1 cellular context compared by ENCODE assay signal in the genomic region with DNA sequence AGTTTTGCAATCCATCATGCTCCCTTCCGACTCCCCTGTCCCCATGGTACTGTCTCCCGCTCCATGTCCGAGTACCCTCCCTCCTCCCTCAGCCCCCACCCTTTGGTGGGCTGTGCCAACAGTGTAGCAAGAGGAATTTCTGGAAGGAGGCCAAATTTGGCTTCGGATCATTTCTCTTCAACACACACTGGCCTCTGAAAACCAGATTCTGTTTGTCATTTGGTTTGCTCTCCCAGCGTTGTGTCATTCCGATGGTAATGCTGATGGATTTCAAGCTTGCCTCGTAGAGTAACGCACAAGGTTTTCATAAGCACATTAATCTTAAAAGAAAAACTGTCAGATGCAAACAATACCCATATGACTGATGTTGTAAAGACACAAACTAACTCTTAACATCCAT.
TF ChIP-seq lines count a peak whose summit lies in the region.

No MANE protein-coding gene starts in this region.

TF ChIP-seq in K562, 482 proteins besides CTCF, POLR2A, EP300 and RAD21:
- TF ChIP-seq, protein P1, sequence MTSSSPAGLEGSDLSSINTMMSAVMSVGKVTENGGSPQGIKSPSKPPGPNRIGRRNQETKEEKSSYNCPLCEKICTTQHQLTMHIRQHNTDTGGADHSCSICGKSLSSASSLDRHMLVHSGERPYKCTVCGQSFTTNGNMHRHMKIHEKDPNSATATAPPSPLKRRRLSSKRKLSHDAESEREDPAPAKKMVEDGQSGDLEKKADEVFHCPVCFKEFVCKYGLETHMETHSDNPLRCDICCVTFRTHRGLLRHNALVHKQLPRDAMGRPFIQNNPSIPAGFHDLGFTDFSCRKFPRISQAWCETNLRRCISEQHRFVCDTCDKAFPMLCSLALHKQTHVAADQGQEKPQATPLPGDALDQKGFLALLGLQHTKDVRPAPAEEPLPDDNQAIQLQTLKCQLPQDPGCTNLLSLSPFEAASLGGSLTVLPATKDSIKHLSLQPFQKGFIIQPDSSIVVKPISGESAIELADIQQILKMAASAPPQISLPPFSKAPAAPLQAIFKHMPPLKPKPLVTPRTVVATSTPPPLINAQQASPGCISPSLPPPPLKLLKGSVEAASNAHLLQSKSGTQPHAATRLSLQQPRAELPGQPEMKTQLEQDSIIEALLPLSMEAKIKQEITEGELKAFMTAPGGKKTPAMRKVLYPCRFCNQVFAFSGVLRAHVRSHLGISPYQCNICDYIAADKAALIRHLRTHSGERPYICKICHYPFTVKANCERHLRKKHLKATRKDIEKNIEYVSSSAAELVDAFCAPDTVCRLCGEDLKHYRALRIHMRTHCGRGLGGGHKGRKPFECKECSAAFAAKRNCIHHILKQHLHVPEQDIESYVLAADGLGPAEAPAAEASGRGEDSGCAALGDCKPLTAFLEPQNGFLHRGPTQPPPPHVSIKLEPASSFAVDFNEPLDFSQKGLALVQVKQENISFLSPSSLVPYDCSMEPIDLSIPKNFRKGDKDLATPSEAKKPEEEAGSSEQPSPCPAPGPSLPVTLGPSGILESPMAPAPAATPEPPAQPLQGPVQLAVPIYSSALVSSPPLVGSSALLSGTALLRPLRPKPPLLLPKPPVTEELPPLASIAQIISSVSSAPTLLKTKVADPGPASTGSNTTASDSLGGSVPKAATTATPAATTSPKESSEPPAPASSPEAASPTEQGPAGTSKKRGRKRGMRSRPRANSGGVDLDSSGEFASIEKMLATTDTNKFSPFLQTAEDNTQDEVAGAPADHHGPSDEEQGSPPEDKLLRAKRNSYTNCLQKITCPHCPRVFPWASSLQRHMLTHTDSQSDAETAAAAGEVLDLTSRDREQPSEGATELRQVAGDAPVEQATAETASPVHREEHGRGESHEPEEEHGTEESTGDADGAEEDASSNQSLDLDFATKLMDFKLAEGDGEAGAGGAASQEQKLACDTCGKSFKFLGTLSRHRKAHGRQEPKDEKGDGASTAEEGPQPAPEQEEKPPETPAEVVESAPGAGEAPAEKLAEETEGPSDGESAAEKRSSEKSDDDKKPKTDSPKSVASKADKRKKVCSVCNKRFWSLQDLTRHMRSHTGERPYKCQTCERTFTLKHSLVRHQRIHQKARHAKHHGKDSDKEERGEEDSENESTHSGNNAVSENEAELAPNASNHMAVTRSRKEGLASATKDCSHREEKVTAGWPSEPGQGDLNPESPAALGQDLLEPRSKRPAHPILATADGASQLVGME (CRISPR knock-in tag; IDR thresholded peaks at IDR 0.05): no peak
- 0 out of 2 replicates have a peak, but pooled peaks have one; percentile 7 for TF ChIP-seq NFIC (IDR thresholded peaks at IDR 0.05)
